Comparison of ENCODE assay signal across 17 cellular contexts in genomic region chr7:49295136-49295535, GRCh38.
A peak's percentile ranks its signal among the peaks of the same experiment; 100 is the strongest.
DNase-seq lines count a peak whose midpoint lies in the region; ATAC-seq and TF ChIP-seq lines count a peak whose summit lies in the region.
"Had no signal": no experiment of that assay in that cellular context is flagged by ENCODE, and none has a peak within 500 bp of the region (broad histone marks: within the 10 kb centered on the region; RNA-seq: fewer than 3 reads in every experiment).

No MANE protein-coding gene starts in this region.

- intact Hi-C loops in upper lobe of right lung (cut with DNase I): no loop called here

- H3K27me3 ChIP-seq in upper lobe of right lung: no peaks in the 10 kb centered on the region
- H3K27me3 ChIP-seq: heart left ventricle had no signal

- H3K36me3 Mint-ChIP-seq in chondrocyte (ENCODE audit: low read depth): no peaks in the 10 kb centered on the region
- H3K36me3 Mint-ChIP-seq: brain; naive thymus-derived CD4-positive, alpha-beta T cell; type B pancreatic cell had no signal

- H3K36me3 ChIP-seq in upper lobe of right lung: no peaks in the 10 kb centered on the region
- H3K36me3 ChIP-seq: heart left ventricle had no signal

- no peak for ATAC-seq in GM19467 (IDR thresholded peaks at IDR 0.05; ENCODE audit: unreplicated experiment)
- ATAC-seq in GM21447 (IDR thresholded peaks at IDR 0.05; ENCODE audit: unreplicated experiment): no peak
- no peak for ATAC-seq in upper lobe of right lung
- ATAC-seq: left lobe of liver; naive thymus-derived CD4-positive, alpha-beta T cell; Right ventricle myocardium inferior had no signal

- H3K9me3 Mint-ChIP-seq in chondrocyte (ENCODE audit: low read depth): peaks cover 11% of the 10 kb centered on the region
- H3K9me3 Mint-ChIP-seq: brain had no signal

- H3K27me3 Mint-ChIP-seq in chondrocyte (ENCODE audit: low read depth): peaks cover 2% of the 10 kb centered on the region
- H3K27me3 Mint-ChIP-seq: brain; naive thymus-derived CD4-positive, alpha-beta T cell; type B pancreatic cell had no signal

- H3K27ac ChIP-seq in upper lobe of right lung: no peak overlapping the region

- no peak for TF ChIP-seq POLR2A in NB4 (IDR thresholded peaks at IDR 0.05; ENCODE audit: extremely low read depth, insufficient read length)

- H3K4me3 Mint-ChIP-seq in chondrocyte (ENCODE audit: unreplicated experiment): no peak overlapping the region
- H3K4me3 Mint-ChIP-seq: brain; naive thymus-derived CD4-positive, alpha-beta T cell; type B pancreatic cell had no signal

- H3K4me1 Mint-ChIP-seq in chondrocyte (ENCODE audit: low read depth): peaks cover 13% of the 10 kb centered on the region
- H3K4me1 Mint-ChIP-seq: brain; naive thymus-derived CD4-positive, alpha-beta T cell had no signal

- DNase-seq in DMS53 (lab: John Stamatoyannopoulos, UW): peak; percentile 81
- peak; percentile 8 for DNase-seq in NB4 (ENCODE audit: low read depth)
- no peak for DNase-seq in chondrocyte (ENCODE audit: low spot score)
- peak; percentile 50 for DNase-seq in middle frontal gyrus (ENCODE audit: extremely low spot score, low spot score)
- no peak for DNase-seq in activated CD4-positive, alpha-beta T cell treated with anti-CD3 and anti-CD28 coated beads, Interleukin-2, amount 50 U/mL, for 48 hours
- no peak for DNase-seq in upper lobe of right lung
- DNase-seq: activated naive CD4-positive, alpha-beta T cell; effector memory CD4-positive, alpha-beta T cell; heart left ventricle; naive thymus-derived CD4-positive, alpha-beta T cell; stimulated activated CD4-positive, alpha-beta T cell treated with anti-CD3 and anti-CD28 coated beads, Interleukin-4, amount 100 ng/mL, for 1 hour had no signal

- H3K27ac Mint-ChIP-seq in chondrocyte (ENCODE audit: unreplicated experiment): peak overlapping the region; percentile 19
- H3K27ac Mint-ChIP-seq: brain; naive thymus-derived CD4-positive, alpha-beta T cell; type B pancreatic cell had no signal

- H3K9me3 ChIP-seq in upper lobe of right lung: no peaks in the 10 kb centered on the region

- TF ChIP-seq CTCF in NB4 (IDR thresholded peaks at IDR 0.05; ENCODE audit: low read depth, low read length) (no peak), chondrocyte (IDR thresholded peaks at IDR 0.05) (no peak), upper lobe of right lung (IDR thresholded peaks at IDR 0.05) (no peak)

- no peaks in the 10 kb centered on the region for H3K4me1 ChIP-seq in upper lobe of right lung
- H3K4me1 ChIP-seq: heart left ventricle had no signal

- H3K4me3 ChIP-seq in NB4 (ENCODE audit: low read depth, low read length) (no peak overlapping the region), upper lobe of right lung (no peak overlapping the region)
- H3K4me3 ChIP-seq: heart left ventricle had no signal

Comparison
In these comparisons a context has a peak if more than half of its experiments do, and no peak if none do; other contexts are left out.
1. DNase-seq: peak in DMS53 (single experiment), NB4 (single experiment) and middle frontal gyrus (single experiment); none in chondrocyte (single experiment), activated CD4-positive, alpha-beta T cell treated with anti-CD3 and anti-CD28 coated beads, Interleukin-2, amount 50 U/mL, for 48 hours (0 of 2) and upper lobe of right lung (single experiment).